In genomic region chr7:107043916-107044346, GRCh38 we compare ENCODE assay signal across 8 cellular contexts. TPM values are rescaled to one million over a fixed set of nuclear protein-coding genes. Genes with fewer than 3 reads are reported as not detected.
A peak's percentile ranks its signal among the peaks of the same experiment; 100 is the strongest.
DNase-seq lines count a peak whose midpoint lies in the region; ATAC-seq and TF ChIP-seq lines count a peak whose summit lies in the region.

No MANE protein-coding gene starts in this region.

- no peak for TF ChIP-seq POLR2A in HCT116 (IDR thresholded peaks at IDR 0.05; ENCODE audit: borderline replicate concordance, extremely low read depth, insufficient read depth, insufficient read length)

- POLR2A ChIA-PET in A673 (lab: Charles Lee; ENCODE audit: low non-redundant PET) (no interaction called here), HCT116 (lab: Charles Lee) (no interaction called here), MCF 10A (lab: Yijun Ruan, JAX) (no interaction called here)

- intact Hi-C loops in A673 (cut with micrococcal nuclease; ENCODE audit: unreplicated experiment), result no loop called here
- intact Hi-C loops in HCT116 (cut with micrococcal nuclease), result no loop called here
- intact Hi-C loops in MCF 10A (cut with micrococcal nuclease), result no loop called here

- H3K4me3 ChIP-seq in A673 (ENCODE audit: low read depth, low read length, poor library complexity, severe bottlenecking), result peak overlapping the region; percentile 73
- peak overlapping the region; percentile 49 to 69 for H3K4me3 ChIP-seq in HCT116 (replicated peaks in 1 of 2; ENCODE audit: low read depth in 1 of 2, low read length in 2 of 2)
- H3K4me3 ChIP-seq in mononuclear cell (ENCODE audit: low read length), result peak overlapping the region; percentile 34

- H3K4me2 ChIP-seq in HCT116 (ENCODE audit: low read length), result peak overlapping the region; percentile 99

- ATAC-seq in HCT116 (no peak; the same call in 1 of the 2 replicates), HG03097 (IDR thresholded peaks at IDR 0.05; ENCODE audit: low FRiP score, unreplicated experiment) (no peak)

- no peak for TF ChIP-seq RAD21 in HCT116 (IDR thresholded peaks at IDR 0.05; ENCODE audit: low read depth)

- H3K9me3 Mint-ChIP-seq in MCF 10A (ENCODE audit: unreplicated experiment), result no peaks in the 10 kb centered on the region

- BruUV-seq in A673 (replicated peaks; lab: Mats Ljungman, UMichigan) (no TSS peak), HCT116 (replicated peaks; lab: Mats Ljungman, UMichigan) (no TSS peak), MCF 10A (replicated peaks; lab: Mats Ljungman, UMichigan) (no TSS peak)

- H3K9ac ChIP-seq in HCT116 (ENCODE audit: low read length), result peak overlapping the region; percentile 46

- H3K4me1 ChIP-seq in A673 (ENCODE audit: insufficient read depth, low read length, poor library complexity, severe bottlenecking), result peaks cover 29% of the 10 kb centered on the region
- H3K4me1 ChIP-seq in HCT116 (ENCODE audit: control insufficient read depth in 1 of 2, insufficient read depth in 2 of 2, low read length in 2 of 2), result peaks cover 0 to 16% of the 10 kb centered on the region in 2 experiments; a peak in 3 of 4 replicates
- peaks cover 19% of the 10 kb centered on the region for H3K4me1 ChIP-seq in mononuclear cell (ENCODE audit: insufficient read depth, low read length)

- H3K36me3 ChIP-seq in A673 (ENCODE audit: insufficient read depth, low read length, poor library complexity, severe bottlenecking) (no peaks in the 10 kb centered on the region), HCT116 (ENCODE audit: control insufficient read depth in 1 of 2, insufficient read depth in 2 of 2, low read length in 2 of 2) (no peaks in the 10 kb centered on the region)

- H4K20me1 ChIP-seq in HCT116 (ENCODE audit: insufficient read depth), result no peaks in the 10 kb centered on the region

- no peak for TF ChIP-seq CTCF in A673 (conservative IDR thresholded peaks at IDR 0.05; ENCODE audit: low read depth, low read length)
- no peak for TF ChIP-seq CTCF in HCT116 (IDR thresholded peaks at IDR 0.05 in 2 of 3, conservative IDR thresholded peaks at IDR 0.05 in 1 of 3; ENCODE audit: borderline replicate concordance in 1 of 3, insufficient read depth in 1 of 3, low read depth in 2 of 3, low read length in 2 of 3)
- TF ChIP-seq CTCF in MCF 10A (IDR thresholded peaks at IDR 0.05; ENCODE audit: unreplicated experiment), result no peak

- H3K4me1 Mint-ChIP-seq in MCF 10A (ENCODE audit: insufficient read depth, unreplicated experiment), result peaks cover 6% of the 10 kb centered on the region

- no peaks in the 10 kb centered on the region for H3K79me2 ChIP-seq in HCT116 (ENCODE audit: insufficient read depth, low read length)

- H3K36me3 Mint-ChIP-seq in MCF 10A (ENCODE audit: insufficient read depth, unreplicated experiment), result no peaks in the 10 kb centered on the region

- no peak overlapping the region for H3K27ac Mint-ChIP-seq in MCF 10A (ENCODE audit: low read depth, unreplicated experiment)

- CTCF ChIA-PET in A673 (lab: Charles Lee), result no interaction called here
- CTCF ChIA-PET in HCT116 (lab: Charles Lee), result no interaction called here
- CTCF ChIA-PET in MCF 10A (lab: Yijun Ruan, JAX), result no interaction called here

- peak overlapping the region; percentile 30 for H3K4me3 Mint-ChIP-seq in MCF 10A (ENCODE audit: unreplicated experiment)

- H3K27me3 Mint-ChIP-seq in MCF 10A (ENCODE audit: insufficient read depth, unreplicated experiment), result peaks cover 43% of the 10 kb centered on the region

- no peak for DNase-seq in A673 (ENCODE audit: low spot score)
- DNase-seq in HCT116 (ENCODE audit: low read depth, low spot score), result no peak
- no peak for DNase-seq in MCF 10A (ENCODE audit: unreplicated experiment)
- DNase-seq in SKM-1 treated with dmso at 0.1 percent for 144 hours (lab: John Stamatoyannopoulos, UW; ENCODE audit: unreplicated experiment), result no peak
- no peak for DNase-seq in HUDEP-2 (lab: John Stamatoyannopoulos, UW; ENCODE audit: unreplicated experiment in 76 of 76)
- DNase-seq in LoVo (ENCODE audit: low spot score), result no peak

- H3K27me3 ChIP-seq in A673 (replicated peaks; ENCODE audit: insufficient read depth, low read depth, low read length, poor library complexity) (no peaks in the 10 kb centered on the region), HCT116 (ENCODE audit: insufficient read depth, low read length) (no peaks in the 10 kb centered on the region), mononuclear cell (ENCODE audit: insufficient read depth, low read length) (peaks cover 24% of the 10 kb centered on the region)

- peak overlapping the region; percentile 97 for H2AFZ ChIP-seq in HCT116 (ENCODE audit: low read depth, low read length, poor library complexity, severe bottlenecking)

- H3K9me3 ChIP-seq in A673 (ENCODE audit: low read depth, low read length, poor library complexity, severe bottlenecking) (no peaks in the 10 kb centered on the region), HCT116 (ENCODE audit: control insufficient read depth in 1 of 2, insufficient read depth in 1 of 2, low read depth in 1 of 2, low read length in 2 of 2) (no peaks in the 10 kb centered on the region), mononuclear cell (ENCODE audit: low read depth, low read length) (no peaks in the 10 kb centered on the region)

- RAD21 ChIA-PET in HCT116 (lab: Charles Lee; ENCODE audit: low non-redundant PET in 1 of 2, low total read pairs in 2 of 2, uncharacterized antibody in 2 of 2, unreplicated experiment in 2 of 2), result no interaction called here

- H3K9me2 ChIP-seq in HCT116 (ENCODE audit: insufficient read depth), result no peaks in the 10 kb centered on the region

- H3K27ac ChIP-seq in A673 (ENCODE audit: low read depth, low read length, poor library complexity, severe bottlenecking) (no peak overlapping the region), HCT116 (ENCODE audit: low read depth, low read length) (no peak overlapping the region)

TF ChIP-seq in HCT116, 20 proteins besides CTCF, POLR2A, EP300 and RAD21:
- TF ChIP-seq CBX3 (IDR thresholded peaks at IDR 0.05; ENCODE audit: low read depth), result 0 out of 2 replicates have a peak, but pooled peaks have one; percentile 8
- no peak for TF ChIP-seq SP1 (IDR thresholded peaks at IDR 0.05; ENCODE audit: low read depth)
TF ChIP-seq in HCT116: peak in this region for 1.

RNA-seq across cellular contexts. Expression of gene PRKAR2B, which starts 0.6 kb away (rescaled TPM):
- total RNA-seq in A673 (2021) (4.8 and 4.9 TPM in 2 replicates), HCT116 (2021; ENCODE audit: unreplicated experiment) (15.1 TPM), MCF 10A (2022) (0.15 TPM in 1 of 2 replicates, not detected in the other), mononuclear cell (62.1 TPM)
- 3.2 and 5.3 TPM in 2 replicates for polyA plus RNA-seq in HCT116 (2012)
